In the genomic region with DNA sequence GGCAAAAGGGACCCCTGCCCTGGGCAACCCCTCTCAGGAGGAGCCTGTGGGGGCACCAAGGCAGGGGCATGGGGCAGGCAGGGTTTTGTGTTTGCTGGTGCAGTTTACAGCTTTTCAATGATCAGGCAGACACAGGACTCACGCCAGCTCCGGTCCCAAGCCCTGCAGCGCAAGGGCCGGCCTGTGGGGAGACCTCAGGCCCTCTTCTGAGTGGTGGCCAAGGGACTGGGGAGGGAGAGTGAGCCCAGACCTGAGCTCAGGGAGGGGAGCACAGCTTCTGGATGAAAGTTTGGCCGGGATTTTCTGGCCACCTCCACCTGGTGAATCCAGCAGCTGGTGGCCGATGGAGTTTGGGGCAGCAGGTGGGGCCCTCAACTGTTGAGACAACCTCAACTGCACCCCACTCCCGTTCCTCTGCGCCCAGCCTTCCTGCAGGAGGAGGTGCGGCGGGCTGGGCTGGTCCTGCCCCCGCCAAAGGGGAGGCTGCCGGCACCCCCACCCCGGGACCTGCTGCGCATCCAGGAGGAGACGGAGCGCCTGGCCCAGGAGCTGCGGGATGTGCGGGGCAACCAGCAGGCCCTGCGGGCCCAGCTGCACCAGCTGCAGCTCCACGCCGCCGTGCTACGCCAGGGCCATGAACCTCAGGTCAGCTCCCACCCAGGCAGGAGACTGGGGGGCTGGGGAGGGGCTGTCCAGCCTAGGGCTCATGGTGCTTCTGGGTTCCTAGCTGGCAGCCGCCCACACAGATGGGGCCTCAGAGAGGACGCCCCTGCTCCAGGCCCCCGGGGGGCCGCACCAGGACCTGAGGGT, we compare ENCODE assay signal across 1 cellular context.
TF ChIP-seq lines count a peak whose summit lies in the region.

No MANE protein-coding gene starts in this region.

TF ChIP-seq in HepG2, 621 proteins besides CTCF, POLR2A, EP300 and RAD21:
- TF ChIP-seq, protein P1, sequence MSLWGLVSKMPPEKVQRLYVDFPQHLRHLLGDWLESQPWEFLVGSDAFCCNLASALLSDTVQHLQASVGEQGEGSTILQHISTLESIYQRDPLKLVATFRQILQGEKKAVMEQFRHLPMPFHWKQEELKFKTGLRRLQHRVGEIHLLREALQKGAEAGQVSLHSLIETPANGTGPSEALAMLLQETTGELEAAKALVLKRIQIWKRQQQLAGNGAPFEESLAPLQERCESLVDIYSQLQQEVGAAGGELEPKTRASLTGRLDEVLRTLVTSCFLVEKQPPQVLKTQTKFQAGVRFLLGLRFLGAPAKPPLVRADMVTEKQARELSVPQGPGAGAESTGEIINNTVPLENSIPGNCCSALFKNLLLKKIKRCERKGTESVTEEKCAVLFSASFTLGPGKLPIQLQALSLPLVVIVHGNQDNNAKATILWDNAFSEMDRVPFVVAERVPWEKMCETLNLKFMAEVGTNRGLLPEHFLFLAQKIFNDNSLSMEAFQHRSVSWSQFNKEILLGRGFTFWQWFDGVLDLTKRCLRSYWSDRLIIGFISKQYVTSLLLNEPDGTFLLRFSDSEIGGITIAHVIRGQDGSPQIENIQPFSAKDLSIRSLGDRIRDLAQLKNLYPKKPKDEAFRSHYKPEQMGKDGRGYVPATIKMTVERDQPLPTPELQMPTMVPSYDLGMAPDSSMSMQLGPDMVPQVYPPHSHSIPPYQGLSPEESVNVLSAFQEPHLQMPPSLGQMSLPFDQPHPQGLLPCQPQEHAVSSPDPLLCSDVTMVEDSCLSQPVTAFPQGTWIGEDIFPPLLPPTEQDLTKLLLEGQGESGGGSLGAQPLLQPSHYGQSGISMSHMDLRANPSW (CRISPR knock-in tag; IDR thresholded peaks at IDR 0.05; ENCODE audit: borderline replicate concordance): no peak
- TF ChIP-seq RBFOX2 (IDR thresholded peaks at IDR 0.05; ENCODE audit: low read depth, low read length) (peak; percentile 23; the same call in 1 of the 2 replicates), ZNF547 (CRISPR knock-in tag; IDR thresholded peaks at IDR 0.05) (no peak)
